Comparison of ENCODE assay signal across 24 cellular contexts in the genomic region with DNA sequence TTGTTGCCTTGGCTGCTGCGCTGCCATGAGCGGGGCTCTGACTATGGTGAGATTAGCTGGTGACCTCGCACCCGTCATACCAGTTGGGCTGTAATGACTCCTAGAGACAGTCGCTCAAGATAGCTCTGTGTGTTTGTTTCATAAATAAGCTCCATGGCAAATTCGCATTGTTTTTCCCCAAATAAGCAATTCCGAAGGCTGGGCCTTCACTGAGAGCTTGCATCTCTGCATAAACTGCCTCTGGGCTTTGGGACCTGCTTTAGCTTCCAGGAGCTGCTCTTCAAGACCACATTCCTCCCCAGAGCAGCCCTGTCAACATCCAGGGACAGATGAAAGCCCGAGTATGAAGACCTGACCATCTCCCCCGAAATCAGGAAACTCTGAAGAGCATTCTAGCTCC. TPM values are rescaled to one million over a fixed set of nuclear protein-coding genes. Genes with fewer than 3 reads are reported as not detected.
DNase-seq lines count a peak whose midpoint lies in the region; ATAC-seq, FAIRE-seq and TF ChIP-seq lines count a peak whose summit lies in the region.
"Had no signal": no experiment of that assay in that cellular context is flagged by ENCODE, and none has a peak within 500 bp of the region (broad histone marks: within the 10 kb centered on the region; RNA-seq: fewer than 3 reads in every experiment).

No MANE protein-coding gene starts in this region.

- H3K9me3 ChIP-seq in left ventricle myocardium inferior (replicated peaks) (no peaks in the 10 kb centered on the region), heart right ventricle (no peaks in the 10 kb centered on the region), kidney (ENCODE audit: control insufficient read depth in 1 of 2, low read length in 2 of 2) (no peaks in the 10 kb centered on the region)
- H3K9me3 ChIP-seq: Caco-2, HAP-1 had no signal

- H3K4me3 Mint-ChIP-seq in nephron progenitor cell = no peak overlapping the region
- H3K4me3 Mint-ChIP-seq: B cell; CD4-positive, CD25-positive, alpha-beta regulatory T cell; CD8-positive, alpha-beta T cell; HFFc6 had no signal

- no peak overlapping the region for H3K9ac ChIP-seq in kidney (ENCODE audit: low read length in 2 of 2)
- H3K9ac ChIP-seq: BLaER1 had no signal

- no peak for DNase-seq in left ventricle myocardium inferior
- no peak for DNase-seq in heart right ventricle
- DNase-seq in kidney = peak; percentile 52
- no peak for DNase-seq in nephron progenitor cell
- no peak for DNase-seq in Kasumi-1 (lab: John Stamatoyannopoulos, UW)
- no peak for DNase-seq in sciatic nerve (ENCODE audit: low spot score)
- DNase-seq: Caco-2; CD4-positive, CD25-positive, alpha-beta regulatory T cell; CD8-positive, alpha-beta T cell; DMS153; DND-41; GDM1; GOT3; HFFc6 had no signal

- intact Hi-C loops in left ventricle myocardium inferior (cut with micrococcal nuclease) (no loop called here), heart right ventricle (cut with DNase I) (loop anchor here in 2 of 10 donors (5.0 kb wide), 1 partner anchor 36 kb away; no protein-coding TSS in a partner anchor), kidney (cut with DNase I) (no loop called here), sciatic nerve (cut with DNase I) (no loop called here)

- 93 to 94% methylated on average over 9 of the region's 9 CpGs for WGBS in heart right ventricle, 2 donors

- H3K27ac ChIP-seq in left ventricle myocardium inferior (replicated peaks) (peak overlapping the region; percentile 71), heart right ventricle (peak overlapping the region in 4 of 10 donors; percentile 10 to 79 (median 54)), kidney (ENCODE audit: low read depth in 2 of 2, low read length in 2 of 2) (no peak overlapping the region)
- H3K27ac ChIP-seq: 22Rv1, C4-2B had no signal

- H3K27me3 ChIP-seq in left ventricle myocardium inferior (ENCODE audit: low read depth) (no peaks in the 10 kb centered on the region), heart right ventricle (no peaks in the 10 kb centered on the region)
- H3K27me3 ChIP-seq: BLaER1 had no signal

- no peak overlapping the region for H3K4me3 ChIP-seq in left ventricle myocardium inferior
- no peak overlapping the region for H3K4me3 ChIP-seq in heart right ventricle
- no peak overlapping the region for H3K4me3 ChIP-seq in kidney (ENCODE audit: low read length in 2 of 2)
- H3K4me3 ChIP-seq: BLaER1, GM12878, HAP-1 had no signal

- peak overlapping the region; percentile 99 for H3K27ac Mint-ChIP-seq in nephron progenitor cell
- H3K27ac Mint-ChIP-seq: B cell; CD4-positive, CD25-positive, alpha-beta regulatory T cell; HFFc6 had no signal

- H3K27me3 Mint-ChIP-seq in nephron progenitor cell (ENCODE audit: low read depth, poor library complexity) = peaks cover 6% of the 10 kb centered on the region
- H3K27me3 Mint-ChIP-seq: B cell; CD4-positive, CD25-positive, alpha-beta regulatory T cell had no signal

- no peak for FAIRE-seq in kidney (lab: Jason Lieb, UNC)
- FAIRE-seq: A204.1, GM12878, GM19239, H54 had no signal

- no peak for ATAC-seq in heart right ventricle
- ATAC-seq in sciatic nerve = no peak
- ATAC-seq in GM21367 (IDR thresholded peaks at IDR 0.05; ENCODE audit: unreplicated experiment) = no peak
- ATAC-seq: CD8-positive, alpha-beta T cell; GM12878 had no signal

- no peak for TF ChIP-seq CTCF in left ventricle myocardium inferior (IDR thresholded peaks at IDR 0.05; ENCODE audit: borderline replicate concordance)
- TF ChIP-seq CTCF in heart right ventricle (IDR thresholded peaks at IDR 0.05) = no peak
- TF ChIP-seq CTCF in kidney (IDR thresholded peaks at IDR 0.05; ENCODE audit: borderline replicate concordance, extremely low read depth, insufficient read depth) = no peak
- no peak for TF ChIP-seq CTCF in nephron progenitor cell (IDR thresholded peaks at IDR 0.05)

- peaks cover 72% of the 10 kb centered on the region for H3K4me1 Mint-ChIP-seq in nephron progenitor cell
- H3K4me1 Mint-ChIP-seq: CD4-positive, CD25-positive, alpha-beta regulatory T cell had no signal

- H3K36me3 Mint-ChIP-seq in nephron progenitor cell (ENCODE audit: low read depth) = peaks cover 13% of the 10 kb centered on the region
- H3K36me3 Mint-ChIP-seq: CD8-positive, alpha-beta T cell had no signal

- peaks cover 35% of the 10 kb centered on the region for H3K4me1 ChIP-seq in left ventricle myocardium inferior
- peaks cover 0 to 48% (median 17%) of the 10 kb centered on the region in 9 donors for H3K4me1 ChIP-seq in heart right ventricle
- peaks cover 0 to 10% of the 10 kb centered on the region in 2 donors for H3K4me1 ChIP-seq in kidney (ENCODE audit: control insufficient read depth in 1 of 2, insufficient read depth in 1 of 2, low read depth in 1 of 2, low read length in 2 of 2)
- H3K4me1 ChIP-seq: HAP-1 had no signal

- peaks cover 10% of the 10 kb centered on the region for H3K9me3 Mint-ChIP-seq in nephron progenitor cell
- H3K9me3 Mint-ChIP-seq: CD8-positive, alpha-beta T cell; HFFc6 had no signal

- H3K36me3 ChIP-seq in left ventricle myocardium inferior (no peaks in the 10 kb centered on the region), heart right ventricle (no peaks in the 10 kb centered on the region), kidney (ENCODE audit: control insufficient read depth in 1 of 2, insufficient read depth in 2 of 2, low read length in 2 of 2) (no peaks in the 10 kb centered on the region)
- H3K36me3 ChIP-seq: BLaER1, HAP-1 had no signal

RNA-seq across cellular contexts. Expression of a gene that starts 40.7 kb away (rescaled TPM):
- 29.4 TPM for total RNA-seq in left ventricle myocardium inferior
- 10 to 100 TPM; 27.4 to 37.5 (median 31.5) TPM for total RNA-seq in heart right ventricle
- 10 to 100 TPM in 1 of 2 donors, 1 to 10 TPM in 1; 9.9 to 22.7 TPM for polyA plus RNA-seq in heart right ventricle
- 37.2 TPM for total RNA-seq in kidney
- 48.6 TPM for polyA plus RNA-seq in kidney (ENCODE audit: insufficient read depth, low read depth, low replicate concordance)
- 79.0 TPM for total RNA-seq in sciatic nerve
